In the genomic region with DNA sequence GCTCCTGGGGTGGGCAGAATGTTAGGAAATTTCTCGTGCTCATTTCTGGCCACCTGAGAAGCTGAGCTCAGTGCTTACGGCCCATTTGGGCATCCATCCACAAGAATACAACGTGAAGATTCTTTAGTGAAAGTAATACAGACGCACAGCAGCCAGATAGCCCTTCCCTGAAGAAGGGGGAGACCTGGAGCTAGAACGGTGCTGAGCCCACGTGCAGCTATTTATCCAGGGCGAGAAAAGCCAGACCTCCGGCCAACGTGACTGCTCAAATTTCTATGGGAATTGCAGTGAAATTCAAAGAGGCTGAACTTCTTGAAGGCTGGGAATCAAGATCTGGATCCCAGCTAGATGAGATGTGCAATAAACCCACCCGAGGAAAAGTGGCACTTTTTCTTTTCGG, we compare ENCODE assay signal across 17 cellular contexts. TPM values are rescaled to one million over a fixed set of nuclear protein-coding genes. Genes with fewer than 3 reads are reported as not detected.
A peak's percentile ranks its signal among the peaks of the same experiment; 100 is the strongest.
DNase-seq lines count a peak whose midpoint lies in the region; ATAC-seq, FAIRE-seq and TF ChIP-seq lines count a peak whose summit lies in the region.
"Had no signal": no experiment of that assay in that cellular context is flagged by ENCODE, and none has a peak within 500 bp of the region (broad histone marks: within the 10 kb centered on the region; RNA-seq: fewer than 3 reads in every experiment).

No MANE protein-coding gene starts in this region.

- TF ChIP-seq CTCF in MCF 10A (IDR thresholded peaks at IDR 0.05; ENCODE audit: unreplicated experiment) (no peak), breast epithelium (IDR thresholded peaks at IDR 0.05) (no peak)
- no peak for TF ChIP-seq CTCF in CD4-positive, alpha-beta T cell (IDR thresholded peaks at IDR 0.05)

- peak overlapping the region in 2 of 11 experiments; percentile 30 to 35; a peak in 3 of 22 replicates for H3K9ac ChIP-seq in BLaER1 treated with 17β-estradiol and CSF1 and Interleukin-3, amounts not matched to agents 10 nM and 100 nM
- H3K9ac ChIP-seq in mesenchymal stem cell (ENCODE audit: low read length) (peak overlapping the region; percentile 53), stomach smooth muscle (ENCODE audit: low read length in 2 of 2) (no peak overlapping the region)

- peak overlapping the region in 1 of 2 donors; percentile 32 for H3K27ac ChIP-seq in breast epithelium
- H3K27ac ChIP-seq in BLaER1 treated with 17β-estradiol and CSF1 and Interleukin-3, amounts not matched to agents 10 nM and 100 nM: peak overlapping the region in 4 of 11 experiments; percentile 70 to 82 (median 77); a peak in 7 of 22 replicates
- no peak overlapping the region for H3K27ac ChIP-seq in mesenchymal stem cell (ENCODE audit: low read length, poor library complexity, severe bottlenecking)
- peak overlapping the region; percentile 64 for H3K27ac ChIP-seq in stomach smooth muscle (ENCODE audit: low read length)
- no peak overlapping the region for H3K27ac ChIP-seq in small intestine (ENCODE audit: low read depth in 1 of 2, low read length in 1 of 2)
- H3K27ac ChIP-seq in CD4-positive, alpha-beta T cell (ENCODE audit: low read depth, low read length): no peak overlapping the region
- H3K27ac ChIP-seq: 22Rv1 had no signal

- no peak for FAIRE-seq in small intestine (lab: Jason Lieb, UNC)

- H3K4me1 ChIP-seq in breast epithelium (peaks cover 0 to 6% of the 10 kb centered on the region in 2 donors), mesenchymal stem cell (ENCODE audit: control insufficient read depth, insufficient read depth, low read depth, low read length) (peaks cover 10% of the 10 kb centered on the region), stomach smooth muscle (ENCODE audit: control insufficient read depth, insufficient read depth, low read length) (peaks cover 84% of the 10 kb centered on the region), small intestine (ENCODE audit: control insufficient read depth in 2 of 2, insufficient read depth in 1 of 2, low read depth in 1 of 2, low read length in 1 of 2) (peaks cover 0 to 2% of the 10 kb centered on the region in 2 donors)
- H3K4me1 ChIP-seq in BLaER1 treated with 17β-estradiol and CSF1 and Interleukin-3, amounts not matched to agents 10 nM and 100 nM: peaks cover 45 to 100% (median 100%) of the 10 kb centered on the region in 10 experiments

- H3K18ac ChIP-seq in mesenchymal stem cell (ENCODE audit: low read depth in 1 of 2, low read length in 2 of 2): no peak overlapping the region

- no peak overlapping the region for H2BK15ac ChIP-seq in mesenchymal stem cell (ENCODE audit: low read depth, poor library complexity, severe bottlenecking)

- H3K36me3 Mint-ChIP-seq in MCF 10A (ENCODE audit: insufficient read depth, unreplicated experiment): no peaks in the 10 kb centered on the region
- no peaks in the 10 kb centered on the region for H3K36me3 Mint-ChIP-seq in CD4-positive, alpha-beta T cell (ENCODE audit: low read depth)
- H3K36me3 Mint-ChIP-seq: CD14-positive monocyte had no signal

- no peak overlapping the region for H4K8ac ChIP-seq in mesenchymal stem cell (ENCODE audit: low read length)

- H2BK12ac ChIP-seq in mesenchymal stem cell (ENCODE audit: low read length in 2 of 2): no peak overlapping the region

- no TSS peak for BruUV-seq in MCF 10A (replicated peaks; lab: Mats Ljungman, UMichigan)

- H2AFZ ChIP-seq in mesenchymal stem cell (ENCODE audit: low read depth, low read length): no peak overlapping the region

- ATAC-seq in GM18867 (IDR thresholded peaks at IDR 0.05; ENCODE audit: unreplicated experiment): no peak
- ATAC-seq in CD4-positive, alpha-beta T cell (ENCODE audit: poor library complexity): no peak

- peak overlapping the region; percentile 7 for H3K27ac Mint-ChIP-seq in MCF 10A (ENCODE audit: low read depth, unreplicated experiment)
- no peak overlapping the region for H3K27ac Mint-ChIP-seq in CD4-positive, alpha-beta T cell
- H3K27ac Mint-ChIP-seq: CD14-positive monocyte had no signal

- POLR2A ChIA-PET in MCF 10A (lab: Yijun Ruan, JAX): interaction anchor here (1.1 kb wide), 1 partner anchor 23 kb away, joined by 4 read pairs; no protein-coding TSS in a partner anchor
- POLR2A ChIA-PET in CD4-positive, alpha-beta T cell (lab: Charles Lee): interaction anchor here (1.1 kb wide), 1 partner anchor 9 kb away, joined by 3 read pairs; no protein-coding TSS in a partner anchor

- no peak for TF ChIP-seq POLR2A in breast epithelium (IDR thresholded peaks at IDR 0.05)

- no peak overlapping the region for H3K4me3 Mint-ChIP-seq in MCF 10A (ENCODE audit: unreplicated experiment)
- H3K4me3 Mint-ChIP-seq in CD4-positive, alpha-beta T cell: no peak overlapping the region

- H3K27me3 ChIP-seq in breast epithelium (no peaks in the 10 kb centered on the region), mesenchymal stem cell (ENCODE audit: control insufficient read depth in 1 of 2, insufficient read depth in 1 of 2, low read length in 2 of 2) (peaks cover 0 to 43% of the 10 kb centered on the region in 2 experiments), stomach smooth muscle (ENCODE audit: control insufficient read depth in 1 of 2, insufficient read depth in 2 of 2, low read length in 2 of 2) (no peaks in the 10 kb centered on the region), small intestine (ENCODE audit: control insufficient read depth in 2 of 2, insufficient read depth in 2 of 2, low read length in 2 of 2) (no peaks in the 10 kb centered on the region)
- H3K27me3 ChIP-seq in BLaER1 treated with 17β-estradiol and CSF1 and Interleukin-3, amounts not matched to agents 10 nM and 100 nM: no peaks in the 10 kb centered on the region
- H3K27me3 ChIP-seq in CD4-positive, alpha-beta T cell (ENCODE audit: control insufficient read depth, insufficient read depth, low read length): no peaks in the 10 kb centered on the region

- peaks cover 14% of the 10 kb centered on the region for H3K4me1 Mint-ChIP-seq in MCF 10A (ENCODE audit: insufficient read depth, unreplicated experiment)
- no peaks in the 10 kb centered on the region for H3K4me1 Mint-ChIP-seq in CD4-positive, alpha-beta T cell (ENCODE audit: low read depth)
- H3K4me1 Mint-ChIP-seq: CD14-positive monocyte had no signal

- H3K4me2 ChIP-seq in BLaER1 treated with 17β-estradiol and CSF1 and Interleukin-3, amounts not matched to agents 10 nM and 100 nM: peak overlapping the region in 8 of 11 experiments; percentile 63 to 84 (median 78); a peak in 16 of 22 replicates
- H3K4me2 ChIP-seq in mesenchymal stem cell (ENCODE audit: low read length, poor library complexity, severe bottlenecking): no peak overlapping the region

- no peaks in the 10 kb centered on the region for H3K79me1 ChIP-seq in mesenchymal stem cell (replicated peaks; ENCODE audit: low read length, poor library complexity, severe bottlenecking)

- no peak overlapping the region for H3K4ac ChIP-seq in mesenchymal stem cell (ENCODE audit: low read depth in 1 of 2, low read length in 2 of 2)

- no peak overlapping the region for H4K91ac ChIP-seq in mesenchymal stem cell (ENCODE audit: low read length)

- H2BK120ac ChIP-seq in mesenchymal stem cell (ENCODE audit: low read depth, low read length): no peak overlapping the region

- CTCF ChIA-PET in MCF 10A (lab: Yijun Ruan, JAX): interaction anchor here (0.6 to 1.2 kb wide), 4 partner anchors 14 to 26 kb away, joined by 3 to 4 read pairs (median 4); no protein-coding TSS in a partner anchor
- CTCF ChIA-PET in CD4-positive, alpha-beta T cell (lab: Charles Lee): no interaction called here

- H3K36me3 ChIP-seq in breast epithelium (no peaks in the 10 kb centered on the region), mesenchymal stem cell (ENCODE audit: control insufficient read depth in 1 of 2, insufficient read depth in 2 of 2, low read depth in 1 of 2, low read length in 2 of 2) (peaks cover 0 to 3% of the 10 kb centered on the region in 2 experiments), stomach smooth muscle (ENCODE audit: control insufficient read depth in 2 of 2, insufficient read depth in 2 of 2, low read length in 2 of 2) (peaks cover 0 to 2% of the 10 kb centered on the region in 2 donors), small intestine (ENCODE audit: control insufficient read depth in 2 of 2, insufficient read depth in 2 of 2, low read length in 2 of 2) (no peaks in the 10 kb centered on the region)
- peaks cover 0 to 34% (median 0%) of the 10 kb centered on the region in 11 experiments; a peak in 3 of 22 replicates for H3K36me3 ChIP-seq in BLaER1 treated with 17β-estradiol and CSF1 and Interleukin-3, amounts not matched to agents 10 nM and 100 nM

- H3K9me3 ChIP-seq in breast epithelium: no peaks in the 10 kb centered on the region
- H3K9me3 ChIP-seq in BLaER1 treated with 17β-estradiol and CSF1 and Interleukin-3, amounts not matched to agents 10 nM and 100 nM (replicated peaks in 1 of 11): no peaks in the 10 kb centered on the region
- H3K9me3 ChIP-seq in mesenchymal stem cell (ENCODE audit: control insufficient read depth, low read length): no peaks in the 10 kb centered on the region
- no peaks in the 10 kb centered on the region for H3K9me3 ChIP-seq in stomach smooth muscle (ENCODE audit: control insufficient read depth in 2 of 2, low read length in 2 of 2)
- H3K9me3 ChIP-seq in small intestine (ENCODE audit: control insufficient read depth, low read depth): no peaks in the 10 kb centered on the region
- no peaks in the 10 kb centered on the region for H3K9me3 ChIP-seq in CD4-positive, alpha-beta T cell (ENCODE audit: control insufficient read depth, low read length)

- DNase-seq in MCF 10A (ENCODE audit: unreplicated experiment): no peak
- no peak for DNase-seq in breast epithelium (ENCODE audit: low spot score in 2 of 2)
- DNase-seq in mesenchymal stem cell: no peak
- DNase-seq in small intestine: no peak
- no peak for DNase-seq in CD4-positive, alpha-beta T cell
- DNase-seq: GF-D8, Karpas-422, NCI-H1417 treated with DMSO at 0.1 percent for 48 hours, NCI-H187 treated with DMSO at 0.1 percent for 48 hours, NCI-H2107, NCI-H526 treated with DMSO at 0.1 percent for 48 hours, OCI-M1 had no signal

- no peaks in the 10 kb centered on the region for H3K9me3 Mint-ChIP-seq in MCF 10A (ENCODE audit: unreplicated experiment)
- H3K9me3 Mint-ChIP-seq in CD4-positive, alpha-beta T cell: no peaks in the 10 kb centered on the region

- H2BK5ac ChIP-seq in mesenchymal stem cell (ENCODE audit: low read depth, low read length, poor library complexity, severe bottlenecking): no peak overlapping the region

- no peaks in the 10 kb centered on the region for H3K27me3 Mint-ChIP-seq in MCF 10A (ENCODE audit: insufficient read depth, unreplicated experiment)
- peaks cover 4% of the 10 kb centered on the region for H3K27me3 Mint-ChIP-seq in CD4-positive, alpha-beta T cell

- no peak overlapping the region for H3K23ac ChIP-seq in mesenchymal stem cell (ENCODE audit: low read length in 2 of 2)

- no peak overlapping the region for H3K4me3 ChIP-seq in breast epithelium
- H3K4me3 ChIP-seq in BLaER1 treated with 17β-estradiol and CSF1 and Interleukin-3, amounts not matched to agents 10 nM and 100 nM: no peak overlapping the region
- H3K4me3 ChIP-seq in mesenchymal stem cell (ENCODE audit: insufficient read depth in 1 of 2, low read depth in 1 of 2, low read length in 2 of 2): no peak overlapping the region
- peak overlapping the region in 1 of 2 donors; percentile 8 for H3K4me3 ChIP-seq in stomach smooth muscle (ENCODE audit: low read length in 2 of 2)
- no peak overlapping the region for H3K4me3 ChIP-seq in small intestine (ENCODE audit: low read depth in 1 of 2, low read length in 2 of 2)

- no peak overlapping the region for H3K14ac ChIP-seq in mesenchymal stem cell (ENCODE audit: low read length in 2 of 2)

- H2AK5ac ChIP-seq in mesenchymal stem cell (ENCODE audit: low read length, severe bottlenecking): no peak overlapping the region

- WGBS in mesenchymal stem cell: 91% methylated on average over 11 of the region's 11 CpGs
- 90 to 92% (median 91%) methylated on average over 11 of the region's 11 CpGs for WGBS in small intestine, 3 donors

- H4K20me1 ChIP-seq in BLaER1 treated with 17β-estradiol and CSF1 and Interleukin-3, amounts not matched to agents 10 nM and 100 nM: no peaks in the 10 kb centered on the region

- intact Hi-C loops in MCF 10A (cut with micrococcal nuclease) (no loop called here), breast epithelium (cut with DNase I; ENCODE audit: low total_unique reads) (no loop called here)
- intact Hi-C loops in CD4-positive, alpha-beta T cell (cut with DNase I, micrococcal nuclease): loop anchor here in 1 of 2 experiments (10.0 kb wide), 1 partner anchor 227 kb away; no protein-coding TSS in a partner anchor

RNA-seq across cellular contexts. Expression of gene NID2, which starts 20.7 kb away (rescaled TPM):
- not detected in 2 replicates for total RNA-seq in MCF 10A (2022)
- 10 to 100 TPM; 10.9 to 30.8 (median 14.2) TPM for total RNA-seq in breast epithelium
- polyA plus RNA-seq in mesenchymal stem cell (2013, experiment 1 of 2): 213 TPM
- polyA plus RNA-seq in mesenchymal stem cell (2013, experiment 2 of 2): 208 TPM
- polyA plus RNA-seq in small intestine: 1 to 10 TPM; 2.2 to 4.9 (median 2.3) TPM
- under 1 TPM in 1 of 2 experiments, not detected in 1; 0.19 TPM for total RNA-seq in CD4-positive, alpha-beta T cell
- polyA plus RNA-seq: CD14-positive monocyte had no signal

RNA-seq across cellular contexts. Expression of gene RTRAF, which starts 58.8 kb away (rescaled TPM):
- 285 and 358 TPM in 2 replicates for total RNA-seq in MCF 10A (2022)
- total RNA-seq in breast epithelium: 10 to 100 TPM; 48.7 to 93.0 (median 61.3) TPM
- 522 TPM for polyA plus RNA-seq in mesenchymal stem cell (2013, experiment 1 of 2)
- polyA plus RNA-seq in mesenchymal stem cell (2013, experiment 2 of 2): 530 TPM
- 100 to 1,000 TPM in 2 of 3 donors, 10 to 100 TPM in 1; 98.1 to 134 (median 121) TPM for polyA plus RNA-seq in small intestine
- 100 to 1,000 TPM; 155 to 157 TPM for total RNA-seq in CD4-positive, alpha-beta T cell

Comparison
In these comparisons a context has a peak if more than half of its experiments do, and no peak if none do; other contexts are left out.
1. RNA of gene NID2, which starts 20.7 kb away (total RNA-seq): 10.9 to 30.8 TPM in breast epithelium; 0.19 TPM in CD4-positive, alpha-beta T cell and not detected in MCF 10A; every median in the first group is over 4 times any median in the second.